8 cellular contexts compared by ENCODE assay signal in the genomic region with DNA sequence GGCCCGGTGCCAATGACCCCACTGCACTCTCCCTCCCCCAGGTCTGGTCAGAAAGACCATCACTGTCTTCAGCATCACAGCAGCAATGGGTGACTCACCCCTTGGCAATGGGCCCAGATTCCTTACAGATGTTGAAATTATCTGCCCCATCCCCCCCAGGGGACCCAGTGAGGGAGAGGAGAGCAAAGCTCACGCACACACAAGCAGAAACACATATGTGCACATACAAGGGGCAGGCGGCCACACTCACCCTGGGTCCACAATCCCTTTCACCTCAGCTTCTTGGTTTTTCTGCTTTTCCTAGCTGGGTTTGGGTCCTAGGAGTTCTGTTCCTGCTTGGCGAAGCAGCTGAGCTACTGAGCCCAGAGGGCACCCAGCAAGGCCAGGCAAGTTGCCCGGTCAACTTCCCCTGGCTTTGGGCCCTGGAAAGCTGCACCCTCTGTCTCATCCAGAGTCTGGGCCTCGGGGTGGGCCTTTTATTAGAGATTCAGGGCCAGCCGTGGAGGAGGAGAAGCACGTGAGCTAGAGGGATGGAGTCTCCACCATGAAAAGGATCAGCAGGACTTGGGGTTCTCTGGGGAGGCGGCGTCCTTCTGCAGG. TPM values are rescaled to one million over a fixed set of nuclear protein-coding genes. Genes with fewer than 3 reads are reported as not detected.
DNase-seq lines count a peak whose midpoint lies in the region; ATAC-seq and TF ChIP-seq lines count a peak whose summit lies in the region.

No MANE protein-coding gene starts in this region.

- TF ChIP-seq EP300 in suprapubic skin (IDR thresholded peaks at IDR 0.05): no peak

- H3K9me3 Mint-ChIP-seq in effector memory CD8-positive, alpha-beta T cell: no peaks in the 10 kb centered on the region

- TF ChIP-seq POLR2A in suprapubic skin (IDR thresholded peaks at IDR 0.05): peak in 1 of 2 donors; percentile 17

- H3K27ac ChIP-seq in AG04450 (ENCODE audit: low read depth, low read length) (peak overlapping the region; percentile 93), suprapubic skin (peak overlapping the region; percentile 77)

- H3K4me1 Mint-ChIP-seq in effector memory CD8-positive, alpha-beta T cell (ENCODE audit: low read depth in 2 of 2): peaks cover 38 to 46% of the 10 kb centered on the region in 2 donors

- ATAC-seq in effector memory CD8-positive, alpha-beta T cell (replicated peaks): no peak
- ATAC-seq in GM18520 (IDR thresholded peaks at IDR 0.05; ENCODE audit: unreplicated experiment) (no peak), GM19452 (IDR thresholded peaks at IDR 0.05; ENCODE audit: unreplicated experiment) (no peak)

- H3K27me3 Mint-ChIP-seq in effector memory CD8-positive, alpha-beta T cell: peaks cover 0 to 9% of the 10 kb centered on the region in 2 donors

- H3K4me1 ChIP-seq in suprapubic skin: peaks cover 79% of the 10 kb centered on the region

- H3K9me3 ChIP-seq in AG04450 (ENCODE audit: control insufficient read depth, insufficient read depth, low read length): no peaks in the 10 kb centered on the region; the same call in 1 of the 2 replicates
- H3K9me3 ChIP-seq in suprapubic skin: no peaks in the 10 kb centered on the region

- CTCF ChIA-PET in AG04450 (lab: Charles Lee): interaction anchor here (1.4 to 2.1 kb wide), 2 partner anchors 14 to 88 kb away, joined by 3 to 13 read pairs; no protein-coding TSS in a partner anchor

- POLR2A ChIA-PET in AG04450 (lab: Yijun Ruan, JAX): interaction anchor here (0.5 to 2.5 kb wide), 5 partner anchors 10 to 62 kb away, joined by 3 to 15 read pairs (median 12); no protein-coding TSS in a partner anchor

- DNase-seq in AG04450 (ENCODE audit: low read depth, low spot score) (peak; percentile 94), H4 (ENCODE audit: low spot score) (peak; percentile 88), RPMI8226 (peak; percentile 97), medulla oblongata (ENCODE audit: extremely low spot score) (peak; percentile 92), suprapubic skin (ENCODE audit: low spot score in 2 of 2) (peak; percentile 95 to 97)
- peak in 1 of 3 experiments; percentile 16 for DNase-seq in effector memory CD8-positive, alpha-beta T cell

- peak overlapping the region; percentile 81 for H3K4me3 ChIP-seq in AG04450 (ENCODE audit: low read depth, low read length)
- peak overlapping the region; percentile 58 for H3K4me3 ChIP-seq in suprapubic skin

- peak overlapping the region; percentile 29 to 53 for H3K27ac Mint-ChIP-seq in effector memory CD8-positive, alpha-beta T cell

- H3K27me3 ChIP-seq in AG04450 (ENCODE audit: control insufficient read depth, insufficient read depth, low read length) (no peaks in the 10 kb centered on the region), suprapubic skin (peaks cover 6% of the 10 kb centered on the region)

- TF ChIP-seq CTCF in AG04450 (IDR thresholded peaks at IDR 0.05; ENCODE audit: low read depth, low read length): no peak
- TF ChIP-seq CTCF in suprapubic skin (IDR thresholded peaks at IDR 0.05): no peak

- H3K4me3 Mint-ChIP-seq in effector memory CD8-positive, alpha-beta T cell: no peak overlapping the region

- WGBS in suprapubic skin: 28% methylated on average over 8 of the region's 10 CpGs

- H3K36me3 Mint-ChIP-seq in effector memory CD8-positive, alpha-beta T cell (ENCODE audit: insufficient read depth): peaks cover 4% of the 10 kb centered on the region

- peaks cover 22% of the 10 kb centered on the region for H3K36me3 ChIP-seq in suprapubic skin

RNA-seq across cellular contexts. Expression of gene COL16A1, which starts 2.6 kb away (rescaled TPM):
- polyA plus RNA-seq in AG04450 (2011; rRNA removed): 35.4 and 39.5 TPM in 2 replicates
- 47.0 and 64.1 TPM in 2 replicates for polyA minus RNA-seq in AG04450 (2011; rRNA and poly(A)+ RNA removed)
- total RNA-seq in H4 (2014; rRNA removed; shearing (Covaris generic)): 9.2 and 12.2 TPM in 2 replicates
- 100 to 1,000 TPM in 2 of 4 donors, 10 to 100 TPM in 2; 41.6 to 188 (median 93.1) TPM for total RNA-seq in suprapubic skin

RNA-seq across cellular contexts. Expression of gene PEF1, which starts 56.6 kb away (rescaled TPM):
- 71.8 and 88.3 TPM in 2 replicates for polyA plus RNA-seq in AG04450 (2011; rRNA removed)
- 78.5 and 91.7 TPM in 2 replicates for polyA minus RNA-seq in AG04450 (2011; rRNA and poly(A)+ RNA removed)
- 94.3 and 94.6 TPM in 2 replicates for total RNA-seq in H4 (2014; rRNA removed; shearing (Covaris generic))
- total RNA-seq in suprapubic skin: 100 to 1,000 TPM in 3 of 4 donors, 10 to 100 TPM in 1; 97.9 to 117 (median 103) TPM
